ENCODE assay signal across 2 cellular contexts in genomic region chr10:43043773-43044394, GRCh38.
TF ChIP-seq lines count a peak whose summit lies in the region.

No MANE protein-coding gene starts in this region.

TF ChIP-seq in IMR-90, 13 proteins besides CTCF, POLR2A, EP300 and RAD21:
- TF ChIP-seq CHD1 (IDR thresholded peaks at IDR 0.05; ENCODE audit: low read depth, low read length) (no peak), MXI1 (IDR thresholded peaks at IDR 0.05; ENCODE audit: borderline replicate concordance, low read depth, low read length) (no peak), USF2 (IDR thresholded peaks at IDR 0.05; ENCODE audit: low read depth, low read length) (no peak), MAZ (IDR thresholded peaks at IDR 0.05; ENCODE audit: borderline replicate concordance, low read depth, low read length) (no peak), SMC3 (IDR thresholded peaks at IDR 0.05; ENCODE audit: low read depth, low read length) (no peak), FOS (IDR thresholded peaks at IDR 0.05; ENCODE audit: low read depth, low read length) (no peak), CEBPB (IDR thresholded peaks at IDR 0.05; ENCODE audit: low read depth, low read length) (no peak), BHLHE40 (IDR thresholded peaks at IDR 0.05; ENCODE audit: low read depth, low read length) (no peak), MAFK (IDR thresholded peaks at IDR 0.05; ENCODE audit: low read depth, low read length) (no peak), NFE2L2 (IDR thresholded peaks at IDR 0.05; ENCODE audit: low read depth, low read length) (no peak)

TF ChIP-seq in H1, 55 proteins besides CTCF, POLR2A, EP300 and RAD21:
- no peak for TF ChIP-seq NRF1 (IDR thresholded peaks at IDR 0.05; ENCODE audit: low read depth, low read length)
- no peak for TF ChIP-seq PHF8 (conservative IDR thresholded peaks at IDR 0.05; ENCODE audit: low read depth, low read length)
- no peak for TF ChIP-seq CREB1 (IDR thresholded peaks at IDR 0.05)
- TF ChIP-seq MAFK (IDR thresholded peaks at IDR 0.05; ENCODE audit: low read depth, low read length) = no peak
- TF ChIP-seq, protein P1, sequence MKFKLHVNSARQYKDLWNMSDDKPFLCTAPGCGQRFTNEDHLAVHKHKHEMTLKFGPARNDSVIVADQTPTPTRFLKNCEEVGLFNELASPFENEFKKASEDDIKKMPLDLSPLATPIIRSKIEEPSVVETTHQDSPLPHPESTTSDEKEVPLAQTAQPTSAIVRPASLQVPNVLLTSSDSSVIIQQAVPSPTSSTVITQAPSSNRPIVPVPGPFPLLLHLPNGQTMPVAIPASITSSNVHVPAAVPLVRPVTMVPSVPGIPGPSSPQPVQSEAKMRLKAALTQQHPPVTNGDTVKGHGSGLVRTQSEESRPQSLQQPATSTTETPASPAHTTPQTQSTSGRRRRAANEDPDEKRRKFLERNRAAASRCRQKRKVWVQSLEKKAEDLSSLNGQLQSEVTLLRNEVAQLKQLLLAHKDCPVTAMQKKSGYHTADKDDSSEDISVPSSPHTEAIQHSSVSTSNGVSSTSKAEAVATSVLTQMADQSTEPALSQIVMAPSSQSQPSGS (IDR thresholded peaks at IDR 0.05; ENCODE audit: low read length) = no peak
- TF ChIP-seq EZH2 (IDR thresholded peaks at IDR 0.05; ENCODE audit: low read depth, low read length, severe bottlenecking) = no peak
- no peak for TF ChIP-seq EGR1 (IDR thresholded peaks at IDR 0.05; ENCODE audit: borderline replicate concordance, low read depth, low read length)
- no peak for TF ChIP-seq HDAC6 (IDR thresholded peaks at IDR 0.05; ENCODE audit: low read depth, low read length)
- TF ChIP-seq KDM5A (IDR thresholded peaks at IDR 0.05; ENCODE audit: low read length) = no peak
- no peak for TF ChIP-seq FOSL1 (IDR thresholded peaks at IDR 0.05; ENCODE audit: insufficient read depth, low read depth, low read length)
- no peak for TF ChIP-seq SIX5 (IDR thresholded peaks at IDR 0.05; ENCODE audit: low read depth, low read length)
- no peak for TF ChIP-seq JUN (IDR thresholded peaks at IDR 0.05; ENCODE audit: low read depth, low read length)
- TF ChIP-seq TCF12 (IDR thresholded peaks at IDR 0.05; ENCODE audit: low read depth, low read length) = no peak
- no peak for TF ChIP-seq SAP30 (IDR thresholded peaks at IDR 0.05; ENCODE audit: insufficient read depth, insufficient replicate concordance, low read length)
- no peak for TF ChIP-seq KDM4A (IDR thresholded peaks at IDR 0.05; ENCODE audit: low read depth, low read length, severe bottlenecking)
- no peak for TF ChIP-seq POLR2AphosphoS5 (IDR thresholded peaks at IDR 0.05; ENCODE audit: low read depth, low read length)
- no peak for TF ChIP-seq SRF (IDR thresholded peaks at IDR 0.05; ENCODE audit: low read depth, low read length)
- TF ChIP-seq RXRA (IDR thresholded peaks at IDR 0.05; ENCODE audit: insufficient read depth, low read depth, low read length) = no peak
- TF ChIP-seq SUZ12 (IDR thresholded peaks at IDR 0.05; ENCODE audit: low read length) = no peak
